Comparison of ENCODE assay signal across 2 cellular contexts in genomic region chr9:118946669-118947068, GRCh38.
TF ChIP-seq lines count a peak whose summit lies in the region.

No MANE protein-coding gene starts in this region.

TF ChIP-seq in liver, 16 proteins besides CTCF, POLR2A, EP300 and RAD21:
- TF ChIP-seq YY1 (IDR thresholded peaks at IDR 0.05) (no peak), FOXA2 (IDR thresholded peaks at IDR 0.05) (no peak), ZBTB33 (IDR thresholded peaks at IDR 0.05) (no peak), FOXA1 (IDR thresholded peaks at IDR 0.05) (no peak), RXRA (IDR thresholded peaks at IDR 0.05) (peak; percentile 55 to 58), NR2F2 (IDR thresholded peaks at IDR 0.05) (no peak)

TF ChIP-seq in HepG2, 621 proteins besides CTCF, POLR2A, EP300 and RAD21:
- no peak for TF ChIP-seq ZNF326 (CRISPR knock-in tag; IDR thresholded peaks at IDR 0.05; ENCODE audit: borderline replicate concordance)
- TF ChIP-seq TERF1 (CRISPR knock-in tag; IDR thresholded peaks at IDR 0.05) = no peak
